ENCODE assay signal across 10 cellular contexts in genomic region chrX:130083656-130084382, GRCh38. TPM values are rescaled to one million over a fixed set of nuclear protein-coding genes. Genes with fewer than 3 reads are reported as not detected.
DNase-seq lines count a peak whose midpoint lies in the region; ATAC-seq, FAIRE-seq and TF ChIP-seq lines count a peak whose summit lies in the region.
"Had no signal": no experiment of that assay in that cellular context is flagged by ENCODE, and none has a peak within 500 bp of the region (broad histone marks: within the 10 kb centered on the region; RNA-seq: fewer than 3 reads in every experiment).

No MANE protein-coding gene starts in this region.

- H3K23ac ChIP-seq in H1 (ENCODE audit: insufficient read length) = no peak overlapping the region

- CTCF ChIA-PET in H1 (lab: Charles Lee; ENCODE audit: partially characterized antibody) = interaction anchor here (0.5 to 1.1 kb wide), 4 partner anchors 25 to 161 kb away, joined by 3 to 4 read pairs (median 3); no protein-coding TSS in a partner anchor

- WGBS in H1 (ENCODE audit: extremely low coverage in 1 of 2, insufficient coverage in 1 of 2, insufficient read length in 1 of 2, insufficient replicate concordance in 2 of 2, low coverage in 1 of 2, low lambda C conversion rate in 2 of 2, missing lambda C conversion rate in 1 of 2), 2 experiments = 86% methylated on average over 13 of the region's 15 CpGs; no CpG with 5 or more reads in 1 of the 2 experiments

- no peaks in the 10 kb centered on the region for H3K23me2 ChIP-seq in H1 (ENCODE audit: low read depth, low read length)

- no peak overlapping the region for H3K4ac ChIP-seq in H1 (replicated peaks; ENCODE audit: insufficient read length, low read depth, low read length)

- H3K79me2 ChIP-seq in H1 (ENCODE audit: control insufficient read depth in 1 of 2, insufficient read depth in 2 of 2, low read length in 2 of 2) = no peaks in the 10 kb centered on the region

- no peak for FAIRE-seq in H1 (lab: Jason Lieb, UNC)

- no peak overlapping the region for H3K9ac ChIP-seq in H1 (replicated peaks in 1 of 4; ENCODE audit: extremely low read depth in 1 of 4, low read depth in 3 of 4, low read length in 3 of 4)

- no peak overlapping the region for H3K56ac ChIP-seq in H1 (replicated peaks; ENCODE audit: insufficient read length, low read depth, low read length)

- H3K4me3 ChIP-seq in H1 (ENCODE audit: extremely low read depth in 1 of 4, insufficient read depth in 2 of 4, low read depth in 3 of 4, low read length in 4 of 4) = no peak overlapping the region
- no peak overlapping the region for H3K4me3 ChIP-seq in gastrocnemius medialis
- H3K4me3 ChIP-seq: right lobe of liver had no signal

- TF ChIP-seq CTCF in H1 (IDR thresholded peaks at IDR 0.05; ENCODE audit: control extremely low read depth in 1 of 3, insufficient read depth in 1 of 3, low read depth in 1 of 3, low read length in 3 of 3) (no peak), gastrocnemius medialis (IDR thresholded peaks at IDR 0.05 in 4 of 5, conservative IDR thresholded peaks at IDR 0.05 in 1 of 5) (no peak)

- H3K36me3 ChIP-seq in H1 (ENCODE audit: control insufficient read depth in 2 of 4, insufficient read depth in 4 of 4, low read length in 3 of 4) (no peaks in the 10 kb centered on the region), gastrocnemius medialis (no peaks in the 10 kb centered on the region)
- H3K36me3 ChIP-seq: right lobe of liver had no signal

- intact Hi-C loops in gastrocnemius medialis (cut with DNase I; ENCODE audit: low total_unique reads) = no loop called here

- H3K14ac ChIP-seq in H1 (ENCODE audit: insufficient read length) = no peak overlapping the region

- no peak overlapping the region for H2AFZ ChIP-seq in H1 (ENCODE audit: low read length)

- H3K18ac ChIP-seq in H1 (ENCODE audit: extremely low read depth, low read length) = no peak overlapping the region; the same call in 1 of the 2 replicates

- H2BK120ac ChIP-seq in H1 (replicated peaks; ENCODE audit: low read depth, low read length) = no peak overlapping the region

- H4K20me1 ChIP-seq in H1 (replicated peaks in 1 of 2; ENCODE audit: control insufficient read depth in 1 of 2, insufficient read depth in 2 of 2, low read length in 2 of 2) = no peaks in the 10 kb centered on the region

- no peak for TF ChIP-seq RAD21 in H1 (IDR thresholded peaks at IDR 0.05 in 1 of 2, conservative IDR thresholded peaks at IDR 0.05 in 1 of 2; ENCODE audit: low read depth in 2 of 2, low read length in 2 of 2)

- H3K4me2 ChIP-seq in H1 (ENCODE audit: insufficient read depth in 1 of 2, low read depth in 2 of 2, low read length in 2 of 2) = 0 out of 4 replicates have a peak overlapping the region, but pooled peaks of 1 of the 2 experiments have one; percentile 16

- H3K4me1 ChIP-seq in H1 (replicated peaks in 1 of 4; ENCODE audit: control insufficient read depth in 3 of 4, insufficient read depth in 4 of 4, low read length in 3 of 4) (peaks cover 0 to 22% (median 6%) of the 10 kb centered on the region in 4 experiments; a peak in 5 of 7 replicates), gastrocnemius medialis (no peaks in the 10 kb centered on the region)
- H3K4me1 ChIP-seq: right lobe of liver had no signal

- no peaks in the 10 kb centered on the region for H3K27me3 ChIP-seq in H1 (replicated peaks in 1 of 4; ENCODE audit: control insufficient read depth in 3 of 4, extremely low read depth in 1 of 4, insufficient read depth in 3 of 4, low read length in 3 of 4)
- H3K27me3 ChIP-seq in gastrocnemius medialis = no peaks in the 10 kb centered on the region
- H3K27me3 ChIP-seq: right lobe of liver had no signal

- no peaks in the 10 kb centered on the region for H3K79me1 ChIP-seq in H1 (ENCODE audit: low read depth, low read length)

- in situ Hi-C loops in gastrocnemius medialis (cut with MboI; ENCODE audit: low sequenced_read_pairs in 4 of 4) = no loop called here

- no peak overlapping the region for H4K91ac ChIP-seq in H1 (replicated peaks; ENCODE audit: insufficient read length, low read length)

- ATAC-seq in GM21423 (IDR thresholded peaks at IDR 0.05; ENCODE audit: unreplicated experiment) = peak; percentile 27
- ATAC-seq in gastrocnemius medialis = no peak
- no peak for ATAC-seq in HG03135 (IDR thresholded peaks at IDR 0.05; ENCODE audit: unreplicated experiment)

- TF ChIP-seq POLR2A in H1 (IDR thresholded peaks at IDR 0.05; ENCODE audit: control extremely low read depth in 1 of 2, low read depth in 2 of 2, low read length in 2 of 2) (no peak), gastrocnemius medialis (IDR thresholded peaks at IDR 0.05) (no peak)

- no peak overlapping the region for H2BK15ac ChIP-seq in H1 (ENCODE audit: low read length)

- H3K27ac ChIP-seq in H1 (ENCODE audit: low read depth, low read length) (no peak overlapping the region), gastrocnemius medialis (no peak overlapping the region)
- H3K27ac ChIP-seq: right lobe of liver had no signal

- no peak overlapping the region for H4K5ac ChIP-seq in H1 (ENCODE audit: insufficient read length, low read depth, low read length)

- no peak for TF ChIP-seq EP300 in H1 (IDR thresholded peaks at IDR 0.05; ENCODE audit: borderline replicate concordance in 1 of 2, low read depth in 2 of 2, low read length in 2 of 2)

- no peak overlapping the region for H4K8ac ChIP-seq in H1 (ENCODE audit: extremely low read depth, insufficient read depth, low read length)

- no peak overlapping the region for H2AK5ac ChIP-seq in H1 (ENCODE audit: low read depth, low read length)

- H2BK12ac ChIP-seq in H1 (ENCODE audit: low read depth, low read length) = 0 out of 2 replicates have a peak overlapping the region, but pooled peaks have one; percentile 27

- peak; percentile 42 for DNase-seq in GDM1 (lab: John Stamatoyannopoulos, UW)
- peak; percentile 86 for DNase-seq in MV-4-11 (lab: John Stamatoyannopoulos, UW)
- DNase-seq in H1 (ENCODE audit: low read depth in 1 of 2, low spot score in 2 of 2) = no peak
- DNase-seq in gastrocnemius medialis = no peak
- no peak for DNase-seq in activated CD4-positive, CD25-positive, alpha-beta regulatory T cell treated with anti-CD3 and anti-CD28 coated beads, Interleukin-2, amount 50 U/mL, for 72 hours
- DNase-seq in stimulated activated CD4-positive, alpha-beta T cell treated with anti-CD3 and anti-CD28 coated beads, Interleukin-4, amount 100 ng/mL, for 1 hour = no peak
- DNase-seq: NCI-H1105 treated with DMSO at 0.1 percent for 48 hours, right lobe of liver had no signal

- no peaks in the 10 kb centered on the region for H3K9me3 ChIP-seq in H1 (ENCODE audit: insufficient read depth in 2 of 2, low read depth in 1 of 2, low read length in 1 of 2)
- H3K9me3 ChIP-seq in gastrocnemius medialis = no peaks in the 10 kb centered on the region
- H3K9me3 ChIP-seq: right lobe of liver had no signal

- H2BK20ac ChIP-seq in H1 (ENCODE audit: low read length) = no peak overlapping the region

- H2BK5ac ChIP-seq in H1 (ENCODE audit: low read depth, low read length) = no peak overlapping the region

- POLR2A ChIA-PET in H1 (lab: Charles Lee; ENCODE audit: partially characterized antibody) = no interaction called here

TF ChIP-seq in H1, 55 proteins besides CTCF, POLR2A, EP300 and RAD21:
- no peak for TF ChIP-seq ZNF274 (IDR thresholded peaks at IDR 0.05; ENCODE audit: borderline replicate concordance, extremely low read depth, low read length)
- no peak for TF ChIP-seq CHD1 (IDR thresholded peaks at IDR 0.05; ENCODE audit: low read depth, low read length)
- no peak for TF ChIP-seq GABPA (IDR thresholded peaks at IDR 0.05; ENCODE audit: borderline replicate concordance, insufficient read depth, low read length)

RNA-seq across cellular contexts. Expression of gene ELF4, which starts 26.5 kb away (rescaled TPM):
- total RNA-seq in H1 (2021; fragmentation: NEBNext Ultra II Directional; extraction: Animal tissue kit (Norgen Biotek cat#: 25700)) = 1.8 and 2.3 TPM in 2 replicates
- 2.0 and 2.2 TPM in 2 replicates for polyA plus RNA-seq in H1 (2011; rRNA removed)
- polyA plus RNA-seq in H1 (2011; cell fraction: cytosol; rRNA removed) = 1.1 TPM
- 1.8 TPM for polyA plus RNA-seq in H1 (2011; cell fraction: nucleus; rRNA removed)
- 1.4 to 2.3 TPM (median 2.0 TPM) in 4 replicates for polyA plus RNA-seq in H1 (2012, experiment 1 of 2)
- polyA plus RNA-seq in H1 (2012, experiment 2 of 2) = 1.2 TPM
- 0.63 TPM for polyA plus RNA-seq in H1 (2013, experiment 1 of 2)
- 0.85 TPM for polyA plus RNA-seq in H1 (2013, experiment 2 of 2)
- 2.2 TPM in 2 replicates for polyA minus RNA-seq in H1 (2011; rRNA and poly(A)+ RNA removed)
- polyA minus RNA-seq in H1 (2011; cell fraction: cytosol; rRNA and poly(A)+ RNA removed) = 1.8 TPM
- 0.90 TPM for polyA minus RNA-seq in H1 (2011; cell fraction: nucleus; rRNA and poly(A)+ RNA removed)
- total RNA-seq in gastrocnemius medialis = 1 to 10 TPM in 3 of 4 donors, under 1 TPM in 1; 0.70 to 2.3 (median 1.4) TPM

Comparison
In these comparisons a context has a peak if more than half of its experiments do, and no peak if none do; other contexts are left out.
1. DNase-seq: peak in GDM1 (single experiment) and MV-4-11 (single experiment); none in H1 (0 of 2), gastrocnemius medialis (0 of 2), activated CD4-positive, CD25-positive, alpha-beta regulatory T cell treated with anti-CD3 and anti-CD28 coated beads, Interleukin-2, amount 50 U/mL, for 72 hours (single experiment) and stimulated activated CD4-positive, alpha-beta T cell treated with anti-CD3 and anti-CD28 coated beads, Interleukin-4, amount 100 ng/mL, for 1 hour (single experiment).